ENCODE assay signal across 11 cellular contexts in the genomic region with DNA sequence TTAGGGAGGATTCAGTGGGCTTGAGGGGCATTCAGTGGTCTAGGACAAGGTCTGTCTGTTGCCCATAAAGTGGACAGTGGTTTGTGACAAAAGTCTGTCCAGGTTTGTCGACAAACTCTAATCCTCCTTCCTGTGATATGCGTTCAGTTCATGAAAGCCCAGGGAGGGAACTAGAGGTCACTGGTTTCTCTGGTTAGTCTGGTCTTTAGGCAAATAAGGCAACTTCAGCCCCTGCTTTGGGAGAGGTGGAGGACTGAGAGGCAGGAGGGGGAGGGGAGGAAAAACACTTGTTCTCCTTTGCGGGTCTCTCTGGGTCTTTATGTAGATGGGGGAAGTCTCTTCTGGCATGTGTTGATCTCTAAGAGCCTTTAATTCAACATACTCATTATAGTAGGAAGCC.
"Had no signal": no experiment of that assay in that cellular context is flagged by ENCODE, and none has a peak within 500 bp of the region (broad histone marks: within the 10 kb centered on the region; RNA-seq: fewer than 3 reads in every experiment).

No MANE protein-coding gene starts in this region.

- H3K27me3 Mint-ChIP-seq: activated CD4-positive, alpha-beta memory T cell treated with anti-CD3 and anti-CD28 coated beads, Interleukin-2, amount 10 ng/mL, durations not matched to agents 7 days and 5 days; activated T-cell treated with anti-CD3 and anti-CD28 coated beads, Interleukin-2, amount 50 U/mL, for 24 hours had no signal

- H3K4me2 ChIP-seq: smooth muscle cell had no signal

- H3K36me3 ChIP-seq: colonic mucosa, esophagus muscularis mucosa, right lobe of liver, transverse colon had no signal

- H3K27ac ChIP-seq: colonic mucosa, esophagus muscularis mucosa, right lobe of liver, transverse colon had no signal

- H3K4me1 ChIP-seq: colonic mucosa, esophagus muscularis mucosa, right lobe of liver, transverse colon had no signal

- H3K4me3 ChIP-seq: colonic mucosa, esophagus muscularis mucosa, right lobe of liver, smooth muscle cell, transverse colon had no signal

- H3K4me3 Mint-ChIP-seq: activated CD4-positive, alpha-beta memory T cell treated with anti-CD3 and anti-CD28 coated beads, Interleukin-2, amount 10 ng/mL, durations not matched to agents 7 days and 5 days; activated T-cell treated with anti-CD3 and anti-CD28 coated beads, Interleukin-2, amount 50 U/mL, for 24 hours had no signal

- H3K27ac Mint-ChIP-seq: activated CD4-positive, alpha-beta memory T cell treated with anti-CD3 and anti-CD28 coated beads, Interleukin-2, amount 10 ng/mL, durations not matched to agents 7 days and 5 days; activated naive CD4-positive, alpha-beta T cell treated with anti-CD3 and anti-CD28 coated beads, Interleukin-2, amount 50 U/mL, for 72 hours; activated T-cell treated with anti-CD3 and anti-CD28 coated beads, Interleukin-2, amount 50 U/mL, for 24 hours had no signal

- DNase-seq: activated CD4-positive, alpha-beta memory T cell treated with anti-CD3 and anti-CD28 coated beads, Interleukin-2, amount 10 ng/mL, durations not matched to agents 7 days and 5 days; activated effector memory CD4-positive, alpha-beta T cell treated with Interleukin-2 at 50 U/mL for 16 hours; activated T-cell treated with anti-CD3 and anti-CD28 coated beads, Interleukin-2, amount 50 U/mL, for 24 hours; colonic mucosa; hippocampal formation; right lobe of liver; stimulated activated naive CD8-positive, alpha-beta T cell treated with anti-CD3 and anti-CD28 coated beads, Interleukin-15, Interleukin-2, amounts not matched to agents 100 U/mL and 50 U/mL, for 24 hours; transverse colon had no signal

- H3K9me3 ChIP-seq: colonic mucosa, esophagus muscularis mucosa, right lobe of liver, transverse colon had no signal

- H3K4me1 Mint-ChIP-seq: activated CD4-positive, alpha-beta memory T cell treated with anti-CD3 and anti-CD28 coated beads, Interleukin-2, amount 10 ng/mL, durations not matched to agents 7 days and 5 days had no signal

- H3K27me3 ChIP-seq: colonic mucosa, right lobe of liver, transverse colon had no signal
